In genomic region chr7:2687338-2687869, GRCh38 we compare ENCODE assay signal across 12 cellular contexts. TPM values are rescaled to one million over a fixed set of nuclear protein-coding genes. Genes with fewer than 3 reads are reported as not detected.
DNase-seq lines count a peak whose midpoint lies in the region; ATAC-seq and TF ChIP-seq lines count a peak whose summit lies in the region.
"Had no signal": no experiment of that assay in that cellular context is flagged by ENCODE, and none has a peak within 500 bp of the region (broad histone marks: within the 10 kb centered on the region; RNA-seq: fewer than 3 reads in every experiment).

No MANE protein-coding gene starts in this region.

- H3K27ac ChIP-seq in left ventricle myocardium inferior (replicated peaks) (no peak overlapping the region), iPS-20b (ENCODE audit: low read length) (no peak overlapping the region), vagina (no peak overlapping the region), Peyer's patch (no peak overlapping the region)
- H3K27ac ChIP-seq: sigmoid colon had no signal

- no peak overlapping the region for H3K9ac ChIP-seq in iPS-20b (ENCODE audit: low read depth, low read length)

- H3K36me3 ChIP-seq in left ventricle myocardium inferior: no peaks in the 10 kb centered on the region
- H3K36me3 ChIP-seq in iPS-20b (ENCODE audit: insufficient read depth, low read depth, low read length): no peaks in the 10 kb centered on the region
- no peaks in the 10 kb centered on the region for H3K36me3 ChIP-seq in vagina
- H3K36me3 ChIP-seq in Peyer's patch: no peaks in the 10 kb centered on the region
- H3K36me3 ChIP-seq: sigmoid colon had no signal

- DNase-seq in left ventricle myocardium inferior: no peak
- no peak for DNase-seq in Right ventricle myocardium superior
- no peak for DNase-seq in vagina (ENCODE audit: extremely low spot score in 2 of 2)
- no peak for DNase-seq in Peyer's patch
- DNase-seq: activated CD4-positive, alpha-beta memory T cell treated with anti-CD3 and anti-CD28 coated beads for 36 hours; COR-L47; NCI-H526 treated with DMSO at 0.1 percent for 48 hours; sigmoid colon had no signal

- no peak for TF ChIP-seq CTCF in left ventricle myocardium inferior (IDR thresholded peaks at IDR 0.05; ENCODE audit: borderline replicate concordance)
- no peak for TF ChIP-seq CTCF in vagina (IDR thresholded peaks at IDR 0.05)
- no peak for TF ChIP-seq CTCF in Peyer's patch (IDR thresholded peaks at IDR 0.05)

- H3K27me3 ChIP-seq in left ventricle myocardium inferior (ENCODE audit: low read depth) (peaks cover 64% of the 10 kb centered on the region), iPS-20b (ENCODE audit: insufficient read depth, low read length) (peaks cover 52% of the 10 kb centered on the region), vagina (no peaks in the 10 kb centered on the region), Peyer's patch (peaks cover 0 to 22% of the 10 kb centered on the region in 2 donors)

- intact Hi-C loops in left ventricle myocardium inferior (cut with micrococcal nuclease) (no loop called here), Right ventricle myocardium superior (cut with DNase I) (loop anchor here (10.0 kb wide), 1 partner anchor 233 kb away; no protein-coding TSS in a partner anchor), vagina (cut with DNase I) (loop anchor here (10.0 kb wide), 2 partner anchors 113 to 213 kb away; partner anchors contain the start of gene GRIFIN)

- H3K4me3 ChIP-seq in left ventricle myocardium inferior (peak overlapping the region; percentile 56), iPS-20b (ENCODE audit: low read length) (peak overlapping the region; percentile 43; the same call in 1 of the 2 replicates), vagina (peak overlapping the region; percentile 34 to 42), Peyer's patch (no peak overlapping the region)

- ATAC-seq in Right ventricle myocardium superior (ENCODE audit: poor library complexity) (no peak), SK-N-SH treated with all-trans-retinoic acid at 6 μM for 48 hours (peak; percentile 73), HG03520 (IDR thresholded peaks at IDR 0.05; ENCODE audit: unreplicated experiment) (no peak), HG02571 (IDR thresholded peaks at IDR 0.05; ENCODE audit: unreplicated experiment) (no peak)

- TF ChIP-seq POLR2A in vagina (IDR thresholded peaks at IDR 0.05): no peak
- TF ChIP-seq POLR2A in Peyer's patch (IDR thresholded peaks at IDR 0.05): no peak

- H3K4me1 ChIP-seq in left ventricle myocardium inferior (peaks cover 31% of the 10 kb centered on the region), iPS-20b (ENCODE audit: insufficient read depth, low read length) (no peaks in the 10 kb centered on the region), vagina (peaks cover 30% of the 10 kb centered on the region), Peyer's patch (peaks cover 0 to 18% (median 16%) of the 10 kb centered on the region in 4 donors)

- H3K9me3 ChIP-seq in left ventricle myocardium inferior (replicated peaks) (peaks cover 3% of the 10 kb centered on the region), iPS-20b (ENCODE audit: insufficient read depth, low read depth, low read length) (no peaks in the 10 kb centered on the region), vagina (no peaks in the 10 kb centered on the region), Peyer's patch (no peaks in the 10 kb centered on the region)
- H3K9me3 ChIP-seq: sigmoid colon had no signal

TF ChIP-seq in SK-N-SH treated with all-trans-retinoic acid at 6 μM for 48 hours, 23 proteins besides CTCF, POLR2A, EP300 and RAD21:
- TF ChIP-seq ZNF565 (CRISPR knock-in tag; conservative IDR thresholded peaks at IDR 0.05; ENCODE audit: low read depth) (no peak), ZNF70 (CRISPR knock-in tag; IDR thresholded peaks at IDR 0.05) (0 out of 2 replicates have a peak, but pooled peaks have one; percentile 14), TCF4 (CRISPR knock-in tag; IDR thresholded peaks at IDR 0.05; ENCODE audit: borderline replicate concordance) (peak; percentile 37; the same call in 1 of the 2 replicates)

RNA-seq across cellular contexts. Expression of gene AMZ1, which starts 0.6 kb away (rescaled TPM):
- total RNA-seq in left ventricle myocardium inferior (0.11 TPM), Right ventricle myocardium superior (0.08 TPM), vagina (1.2 TPM), Peyer's patch (under 1 TPM in 1 of 4 donors, not detected in 3; 0.67 TPM)

RNA-seq across cellular contexts. Expression of gene TTYH3, which starts 55.6 kb away (rescaled TPM):
- total RNA-seq in left ventricle myocardium inferior: 10.9 TPM
- 12.6 TPM for total RNA-seq in Right ventricle myocardium superior
- total RNA-seq in vagina: 33.9 TPM
- total RNA-seq in Peyer's patch: 10 to 100 TPM; 61.8 to 99.9 (median 83.4) TPM

Comparison
In these comparisons a context has a peak if more than half of its experiments do, and no peak if none do; other contexts are left out.
1. H3K4me3 ChIP-seq: peak in left ventricle myocardium inferior (single experiment), iPS-20b (single experiment) and vagina (2 of 2); none in Peyer's patch (0 of 4).